14 cellular contexts compared by ENCODE assay signal in the genomic region with DNA sequence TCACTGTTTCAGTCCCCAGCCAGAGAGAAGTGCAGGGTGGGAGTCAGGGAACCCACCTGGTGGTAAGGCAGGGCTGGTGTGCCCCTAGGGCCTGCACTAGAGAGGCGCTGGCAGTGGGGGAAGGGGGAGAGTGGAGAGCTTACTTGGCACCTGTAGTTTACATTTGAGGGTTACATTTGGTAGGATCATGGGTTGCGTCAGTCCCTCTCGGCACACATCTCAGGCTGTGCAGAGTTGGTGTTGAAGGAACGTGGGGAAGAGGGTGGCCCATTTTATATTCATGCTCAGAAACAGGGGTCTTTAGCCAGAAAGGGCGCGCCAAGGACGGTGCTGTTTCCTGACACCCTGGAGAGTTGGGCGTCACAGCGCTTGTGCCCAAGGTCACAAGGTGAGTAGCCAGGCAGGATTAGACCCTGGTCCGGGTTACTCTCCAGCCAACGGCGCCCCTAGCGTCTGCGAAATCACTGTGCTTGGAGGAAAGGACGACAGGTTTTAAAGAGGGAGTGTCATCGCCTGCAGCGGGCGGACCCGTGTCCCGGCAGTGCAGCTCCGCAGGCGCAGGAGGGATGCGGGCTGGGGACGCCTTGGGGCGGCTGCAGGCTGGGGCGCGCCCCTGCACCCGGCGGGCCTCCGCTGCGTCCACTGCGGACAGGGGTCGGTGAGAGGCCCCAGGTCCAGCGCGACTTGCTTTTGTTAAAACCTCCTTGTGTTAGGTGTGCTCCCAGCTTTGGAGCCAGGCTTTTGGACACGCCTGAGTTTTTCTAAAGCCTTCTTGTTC.
DNase-seq lines count a peak whose midpoint lies in the region; ATAC-seq, FAIRE-seq and TF ChIP-seq lines count a peak whose summit lies in the region.
"Had no signal": no experiment of that assay in that cellular context is flagged by ENCODE, and none has a peak within 500 bp of the region (broad histone marks: within the 10 kb centered on the region; RNA-seq: fewer than 3 reads in every experiment).

No MANE protein-coding gene starts in this region.

- intact Hi-C loops in left ventricle myocardium superior (cut with micrococcal nuclease) (no loop called here), vagina (cut with DNase I) (no loop called here), MCF 10A (cut with micrococcal nuclease) (no loop called here)

- CTCF ChIA-PET in MCF 10A (lab: Yijun Ruan, JAX) = interaction anchor here (0.7 to 1.3 kb wide), 2 partner anchors 38 to 82 kb away, joined by 3 to 4 read pairs; no protein-coding TSS in a partner anchor

- H3K27ac Mint-ChIP-seq in astrocyte (ENCODE audit: unreplicated experiment) (peak overlapping the region; percentile 29), neural crest cell (ENCODE audit: unreplicated experiment) (no peak overlapping the region), MCF 10A (ENCODE audit: low read depth, unreplicated experiment) (no peak overlapping the region)
- H3K27ac Mint-ChIP-seq: stimulated activated naive B cell treated with anti-CD40 and anti-IgM and Interleukin-4, amounts not matched to agents 10 μg/mL and 1 μg/mL and 100 μg/mL, for 72 hours had no signal

- no peak overlapping the region for H2AFZ ChIP-seq in astrocyte (ENCODE audit: low read depth, low read length)

- peak; percentile 61 for ATAC-seq in left ventricle myocardium superior
- no peak for ATAC-seq in GM18502 (IDR thresholded peaks at IDR 0.05; ENCODE audit: poor library complexity, unreplicated experiment)
- ATAC-seq: stimulated activated naive B cell treated with anti-CD40 and anti-IgM and Interleukin-4, amounts not matched to agents 10 μg/mL and 1 μg/mL and 100 μg/mL, for 72 hours had no signal

- H3K27me3 Mint-ChIP-seq in astrocyte (ENCODE audit: low read depth, unreplicated experiment) (no peaks in the 10 kb centered on the region), neural crest cell (ENCODE audit: low read depth) (peaks cover 54% of the 10 kb centered on the region), MCF 10A (ENCODE audit: insufficient read depth, unreplicated experiment) (no peaks in the 10 kb centered on the region)

- H3K9me3 Mint-ChIP-seq in astrocyte (ENCODE audit: unreplicated experiment) (no peaks in the 10 kb centered on the region), neural crest cell (no peaks in the 10 kb centered on the region), MCF 10A (ENCODE audit: unreplicated experiment) (no peaks in the 10 kb centered on the region)
- H3K9me3 Mint-ChIP-seq: stimulated activated naive B cell treated with anti-CD40 and anti-IgM and Interleukin-4, amounts not matched to agents 10 μg/mL and 1 μg/mL and 100 μg/mL, for 72 hours had no signal

- no peak overlapping the region for H3K27ac ChIP-seq in astrocyte (ENCODE audit: low read depth, low read length)
- peak overlapping the region; percentile 95 for H3K27ac ChIP-seq in vagina

- H3K4me1 ChIP-seq in astrocyte (ENCODE audit: insufficient read depth, low read length) (peaks cover 16% of the 10 kb centered on the region), vagina (peaks cover 77% of the 10 kb centered on the region)

- peaks cover 20% of the 10 kb centered on the region for H3K4me1 Mint-ChIP-seq in astrocyte (ENCODE audit: low read depth, unreplicated experiment)
- peaks cover 46% of the 10 kb centered on the region for H3K4me1 Mint-ChIP-seq in neural crest cell
- peaks cover 10% of the 10 kb centered on the region for H3K4me1 Mint-ChIP-seq in MCF 10A (ENCODE audit: insufficient read depth, unreplicated experiment)

- no TSS peak for BruUV-seq in MCF 10A (replicated peaks; lab: Mats Ljungman, UMichigan)

- POLR2A ChIA-PET in MCF 10A (lab: Yijun Ruan, JAX) = interaction anchor here (5.7 kb wide), 1 partner anchor 37 kb away, joined by 49 read pairs; no protein-coding TSS in a partner anchor

- H3K36me3 ChIP-seq in astrocyte (ENCODE audit: insufficient read depth, low read length) (peaks cover 16% of the 10 kb centered on the region), vagina (peaks cover 0 to 6% of the 10 kb centered on the region in 2 donors)
- H3K36me3 ChIP-seq: adrenal gland had no signal

- TF ChIP-seq CTCF in astrocyte (IDR thresholded peaks at IDR 0.05; ENCODE audit: insufficient read depth, low read depth, low read length) (no peak), neural crest cell (conservative IDR thresholded peaks at IDR 0.05) (peak; percentile 78), vagina (IDR thresholded peaks at IDR 0.05) (peak in 2 of 3 experiments; percentile 27 to 41), MCF 10A (IDR thresholded peaks at IDR 0.05; ENCODE audit: unreplicated experiment) (no peak)

- peaks cover 91% of the 10 kb centered on the region for H4K20me1 ChIP-seq in astrocyte (ENCODE audit: insufficient read depth, low read length)

- H3K27me3 ChIP-seq in astrocyte (ENCODE audit: insufficient read depth, low read length) (no peaks in the 10 kb centered on the region), vagina (no peaks in the 10 kb centered on the region)
- H3K27me3 ChIP-seq: adrenal gland had no signal

- no peak overlapping the region for H3K4me2 ChIP-seq in astrocyte (ENCODE audit: low read length)
- H3K4me2 ChIP-seq: SK-N-SH had no signal

- H3K36me3 Mint-ChIP-seq in astrocyte (ENCODE audit: low read depth, unreplicated experiment) = peaks cover 20% of the 10 kb centered on the region
- H3K36me3 Mint-ChIP-seq in neural crest cell (ENCODE audit: low read depth) = no peaks in the 10 kb centered on the region
- H3K36me3 Mint-ChIP-seq in MCF 10A (ENCODE audit: insufficient read depth, unreplicated experiment) = peaks cover 29% of the 10 kb centered on the region

- no peaks in the 10 kb centered on the region for H3K9me3 ChIP-seq in astrocyte (ENCODE audit: insufficient read depth, low read depth, low read length)
- H3K9me3 ChIP-seq in vagina = no peaks in the 10 kb centered on the region
- H3K9me3 ChIP-seq: adrenal gland, SK-N-SH had no signal

- TF ChIP-seq POLR2A in vagina (IDR thresholded peaks at IDR 0.05) = no peak

- no peak overlapping the region for H3K4me3 Mint-ChIP-seq in astrocyte (ENCODE audit: unreplicated experiment)
- H3K4me3 Mint-ChIP-seq in neural crest cell = no peak overlapping the region
- H3K4me3 Mint-ChIP-seq in MCF 10A (ENCODE audit: unreplicated experiment) = no peak overlapping the region
- H3K4me3 Mint-ChIP-seq: stimulated activated naive B cell treated with anti-CD40 and anti-IgM and Interleukin-4, amounts not matched to agents 10 μg/mL and 1 μg/mL and 100 μg/mL, for 72 hours had no signal

- DNase-seq in astrocyte (ENCODE audit: low read depth) (no peak), left ventricle myocardium superior (peak; percentile 72), neural crest cell (ENCODE audit: low read depth, low spot score) (peak; percentile 62), vagina (ENCODE audit: extremely low spot score in 2 of 2) (no peak), MCF 10A (ENCODE audit: unreplicated experiment) (no peak), NCI-H69 (lab: John Stamatoyannopoulos, UW) (no peak)
- DNase-seq: activated CD4-positive, alpha-beta T cell treated with anti-CD3 and anti-CD28 coated beads, Interleukin-2, amount 50 U/mL, for 4 hours; adrenal gland; NCI-H187; SK-N-SH; stimulated activated naive B cell treated with anti-CD40 and anti-IgM and Interleukin-4, amounts not matched to agents 10 μg/mL and 1 μg/mL and 100 μg/mL, for 72 hours had no signal

- H3K4me3 ChIP-seq in astrocyte (ENCODE audit: insufficient read depth, low read depth, low read length) = no peak overlapping the region
- peak overlapping the region; percentile 7 to 14 for H3K4me3 ChIP-seq in vagina
- H3K4me3 ChIP-seq: adrenal gland had no signal

- H3K79me2 ChIP-seq in astrocyte (ENCODE audit: insufficient read depth, low read length) = peaks cover 95% of the 10 kb centered on the region

- no peak for FAIRE-seq in astrocyte (lab: Jason Lieb, UNC)
- FAIRE-seq: frontal cortex, G401.6 had no signal

- H3K9ac ChIP-seq in astrocyte (ENCODE audit: low read length) = no peak overlapping the region
- H3K9ac ChIP-seq: SK-N-SH had no signal

Comparison
In these comparisons a context has a peak if more than half of its experiments do, and no peak if none do; other contexts are left out.
1. DNase-seq: peak in left ventricle myocardium superior (single experiment) and neural crest cell (single experiment); none in astrocyte (single experiment), vagina (0 of 2), MCF 10A (single experiment) and NCI-H69 (single experiment).
2. CTCF ChIP-seq: peak in neural crest cell (single experiment) and vagina (2 of 3); none in astrocyte (single experiment) and MCF 10A (single experiment).